25 cellular contexts compared by ENCODE assay signal in genomic region chr2:196652869-196653268, GRCh38.
"Had no signal": no experiment of that assay in that cellular context is flagged by ENCODE, and none has a peak within 500 bp of the region (broad histone marks: within the 10 kb centered on the region; RNA-seq: fewer than 3 reads in every experiment).

No MANE protein-coding gene starts in this region.

- H3K27me3 ChIP-seq: SJCRH30 had no signal

- H3K4me1 ChIP-seq: SJCRH30 had no signal

- H3K4me3 ChIP-seq: SJCRH30, SK-N-MC had no signal

- DNase-seq: activated B cell treated with CpG ODN at 0.5 μM for 24 hours; activated CD4-positive, alpha-beta memory T cell treated with anti-CD3 and anti-CD28 coated beads for 36 hours; activated CD4-positive, alpha-beta T cell treated with anti-CD3 and anti-CD28 coated beads for 4 hours; activated CD4-positive, alpha-beta T cell treated with anti-CD3 and anti-CD28 coated beads, Interleukin-2, amount 50 U/mL, for 1 hour; activated CD4-positive, CD25-positive, alpha-beta regulatory T cell treated with anti-CD3 and anti-CD28 coated beads, Interleukin-2, amount 50 U/mL, for 72 hours; activated CD8-positive, alpha-beta memory T cell treated with anti-CD3 and anti-CD28 coated beads, Interleukin-2, amount 50 U/mL, for 4 hours; activated naive CD4-positive, alpha-beta T cell treated with anti-CD3 and anti-CD28 coated beads, Interleukin-2, amount 10 ng/mL, durations not matched to agents 7 days and 5 days; activated naive CD8-positive, alpha-beta T cell treated with anti-CD3 and anti-CD28 coated beads, Interleukin-2, amount 50 U/mL, for 24 hours; activated T-cell treated with anti-CD3 and anti-CD28 coated beads for 4 hours; activated T-cell treated with anti-CD3 and anti-CD28 coated beads, Interleukin-2, amount 50 U/mL, for 4 hours; anterior cingulate cortex; caudate nucleus; cerebellar nuclear complex; Karpas-422; NCI-H1092; NCI-H1436 treated with DMSO at 0.1 percent for 48 hours; NCI-H1694 treated with DMSO at 0.1 percent for 48 hours; NCI-H2029; NCI-H345; NCI-H524 treated with DMSO at 0.1 percent for 48 hours; NK-92 treated with Interleukin-12 subunit alpha and Interleukin-12 subunit beta, amount 100 ng/mL, for 24 hours; OCI-M1; SHP77; SJCRH30 had no signal

- H3K27ac ChIP-seq: SJCRH30, SK-N-MC had no signal
